In genomic region chr2:100427627-100428258, GRCh38 we compare ENCODE assay signal across 8 cellular contexts. TPM values are rescaled to one million over a fixed set of nuclear protein-coding genes. Genes with fewer than 3 reads are reported as not detected.
DNase-seq lines count a peak whose midpoint lies in the region; ATAC-seq and TF ChIP-seq lines count a peak whose summit lies in the region.

No MANE protein-coding gene starts in this region.

- no peaks in the 10 kb centered on the region for H3K36me3 Mint-ChIP-seq in Calu3 (ENCODE audit: insufficient read depth, unreplicated experiment)
- H3K36me3 Mint-ChIP-seq in T-helper 2 cell treated with Interferon-gamma antibody and Interleukin-4, amounts not matched to agents 5 μg/mL and 100 μg/mL, for 36 hours (ENCODE audit: low read depth), result no peaks in the 10 kb centered on the region
- no peaks in the 10 kb centered on the region for H3K36me3 Mint-ChIP-seq in immature natural killer cell

- H3K4me3 Mint-ChIP-seq in Calu3 (ENCODE audit: low read depth, unreplicated experiment) (no peak overlapping the region), immature natural killer cell (no peak overlapping the region)
- no peak overlapping the region for H3K4me3 Mint-ChIP-seq in T-helper 2 cell treated with Interferon-gamma antibody and Interleukin-4, amounts not matched to agents 5 μg/mL and 100 μg/mL, for 36 hours

- peak; percentile 68 for DNase-seq in Calu3
- DNase-seq in HT-29 (ENCODE audit: low spot score), result peak; percentile 70
- DNase-seq in T-helper 2 cell treated with Interferon-gamma antibody and Interleukin-4, amounts not matched to agents 5 μg/mL and 100 μg/mL, for 36 hours (ENCODE audit: low spot score), result peak; percentile 33
- no peak for DNase-seq in astrocyte of the cerebellum (ENCODE audit: low read depth)
- DNase-seq in immature natural killer cell, result peak; percentile 18 to 48 (median 21)
- DNase-seq in stimulated activated CD4-positive, alpha-beta T cell treated with anti-CD3 and anti-CD28 coated beads, Interleukin-4, amount 100 ng/mL, for 24 hours, result peak; percentile 74

- H3K27ac Mint-ChIP-seq in Calu3 (ENCODE audit: unreplicated experiment) (no peak overlapping the region), immature natural killer cell (no peak overlapping the region)
- H3K27ac Mint-ChIP-seq in T-helper 2 cell treated with Interferon-gamma antibody and Interleukin-4, amounts not matched to agents 5 μg/mL and 100 μg/mL, for 36 hours, result no peak overlapping the region

- no peak overlapping the region for H3K4me3 ChIP-seq in astrocyte of the cerebellum (ENCODE audit: low read depth, low read length)

- ATAC-seq in GM18907 (IDR thresholded peaks at IDR 0.05; ENCODE audit: unreplicated experiment) (no peak), HG02610 (IDR thresholded peaks at IDR 0.05; ENCODE audit: unreplicated experiment) (no peak)

- TF ChIP-seq CTCF in Calu3 (IDR thresholded peaks at IDR 0.05; ENCODE audit: unreplicated experiment) (peak; percentile 39), astrocyte of the cerebellum (IDR thresholded peaks at IDR 0.05; ENCODE audit: low read depth, low read length, missing control alignments) (peak; percentile 31)

- H3K9me3 Mint-ChIP-seq in Calu3 (ENCODE audit: low read depth, unreplicated experiment), result peaks cover 7% of the 10 kb centered on the region
- peaks cover 5% of the 10 kb centered on the region for H3K9me3 Mint-ChIP-seq in T-helper 2 cell treated with Interferon-gamma antibody and Interleukin-4, amounts not matched to agents 5 μg/mL and 100 μg/mL, for 36 hours
- no peaks in the 10 kb centered on the region for H3K9me3 Mint-ChIP-seq in immature natural killer cell

- CTCF ChIA-PET in Calu3 (lab: Charles Lee), result no interaction called here

- H3K27me3 Mint-ChIP-seq in Calu3 (ENCODE audit: unreplicated experiment) (peaks cover 71% of the 10 kb centered on the region), immature natural killer cell (ENCODE audit: low read depth in 3 of 3) (peaks cover 3 to 7% (median 5%) of the 10 kb centered on the region in 3 donors)
- peaks cover 42% of the 10 kb centered on the region for H3K27me3 Mint-ChIP-seq in T-helper 2 cell treated with Interferon-gamma antibody and Interleukin-4, amounts not matched to agents 5 μg/mL and 100 μg/mL, for 36 hours (ENCODE audit: low read depth)

- H3K4me1 Mint-ChIP-seq in Calu3 (ENCODE audit: low read depth, unreplicated experiment), result no peaks in the 10 kb centered on the region
- H3K4me1 Mint-ChIP-seq in T-helper 2 cell treated with Interferon-gamma antibody and Interleukin-4, amounts not matched to agents 5 μg/mL and 100 μg/mL, for 36 hours (ENCODE audit: low read depth), result peaks cover 7% of the 10 kb centered on the region
- H3K4me1 Mint-ChIP-seq in immature natural killer cell, result no peaks in the 10 kb centered on the region

- no TSS peak for BruUV-seq in Calu3 (replicated peaks; lab: Mats Ljungman, UMichigan)

- in situ Hi-C loops in astrocyte of the cerebellum (cut with HindIII; ENCODE audit: low sequenced_read_pairs), result no loop called here

- intact Hi-C loops in Calu3 (cut with micrococcal nuclease; ENCODE audit: unreplicated experiment), result no loop called here

RNA-seq across cellular contexts. Expression of gene CHST10, which starts 10.3 kb away (rescaled TPM):
- total RNA-seq in Calu3 (2022), result 14.2 and 15.5 TPM in 2 replicates
- total RNA-seq in HT-29 (2014; rRNA removed; shearing (Covaris generic)), result not detected in 2 replicates
- 10 to 100 TPM in 1 of 3 donors, 1 to 10 TPM in 2; 5.0 to 10.3 (median 7.1) TPM for polyA plus RNA-seq in immature natural killer cell

RNA-seq across cellular contexts. Expression of gene NMS, which starts 42.5 kb away (rescaled TPM):
- not detected in 2 replicates for total RNA-seq in Calu3 (2022)
- not detected in 2 replicates for total RNA-seq in HT-29 (2014; rRNA removed; shearing (Covaris generic))
- polyA plus RNA-seq in immature natural killer cell, result not detected

Comparison
In these comparisons a context has a peak if more than half of its experiments do, and no peak if none do; other contexts are left out.
1. RNA of gene CHST10, which starts 10.3 kb away (total RNA-seq): 14.2 to 15.5 TPM in Calu3; not detected in HT-29; every median in the first group is over 10 times any median in the second.